Comparison of ENCODE assay signal across 13 cellular contexts in the genomic region with DNA sequence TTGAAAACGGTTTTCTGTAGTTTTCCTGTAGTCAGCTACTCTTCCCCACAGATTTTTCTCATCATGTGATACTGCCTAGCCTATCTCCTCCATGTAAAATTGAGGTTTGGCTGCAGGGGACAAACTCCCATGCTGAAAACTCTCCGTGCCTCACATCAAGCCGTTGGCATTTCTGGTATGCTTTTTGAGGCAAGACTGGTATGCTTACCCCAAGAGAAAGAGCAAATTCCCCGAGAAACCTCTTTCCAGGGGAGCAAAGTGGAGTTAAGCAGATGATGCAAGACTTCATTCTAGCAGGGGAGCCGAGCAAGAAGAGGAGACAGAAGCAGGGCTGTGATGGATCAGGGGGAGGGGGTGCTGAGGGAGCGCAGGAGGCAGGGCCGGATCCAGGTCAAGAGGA. TPM values are rescaled to one million over a fixed set of nuclear protein-coding genes. Genes with fewer than 3 reads are reported as not detected.
DNase-seq lines count a peak whose midpoint lies in the region; ATAC-seq, FAIRE-seq and TF ChIP-seq lines count a peak whose summit lies in the region.
"Had no signal": no experiment of that assay in that cellular context is flagged by ENCODE, and none has a peak within 500 bp of the region (broad histone marks: within the 10 kb centered on the region; RNA-seq: fewer than 3 reads in every experiment).

No MANE protein-coding gene starts in this region.

- H4K20me1 ChIP-seq in smooth muscle cell (ENCODE audit: low read depth) = no peaks in the 10 kb centered on the region

- no peaks in the 10 kb centered on the region for H3K4me1 ChIP-seq in smooth muscle cell (ENCODE audit: low read depth)
- H3K4me1 ChIP-seq: foreskin keratinocyte had no signal

- H3K27ac Mint-ChIP-seq in activated CD4-positive, alpha-beta T cell treated with anti-CD3 and anti-CD28 coated beads, Interleukin-2, amount 10 ng/mL, durations not matched to agents 7 days and 5 days = peak overlapping the region; percentile 69
- H3K27ac Mint-ChIP-seq in activated CD4-positive, alpha-beta T cell treated with anti-CD3 and anti-CD28 coated beads, Interleukin-2, amount 10 ng/mL, durations not matched to agents 24 days and 14 days = no peak overlapping the region

- H3K4me3 ChIP-seq in smooth muscle cell = no peak overlapping the region

- H3K4me1 Mint-ChIP-seq in activated CD4-positive, alpha-beta T cell treated with anti-CD3 and anti-CD28 coated beads, Interleukin-2, amount 10 ng/mL, durations not matched to agents 7 days and 5 days = peaks cover 28% of the 10 kb centered on the region
- peaks cover 14% of the 10 kb centered on the region for H3K4me1 Mint-ChIP-seq in activated CD4-positive, alpha-beta T cell treated with anti-CD3 and anti-CD28 coated beads, Interleukin-2, amount 10 ng/mL, durations not matched to agents 24 days and 14 days

- peaks cover 12% of the 10 kb centered on the region for H3K27me3 ChIP-seq in smooth muscle cell (ENCODE audit: low read depth)

- no peaks in the 10 kb centered on the region for H3K9me3 Mint-ChIP-seq in activated CD4-positive, alpha-beta T cell treated with anti-CD3 and anti-CD28 coated beads, Interleukin-2, amount 10 ng/mL, durations not matched to agents 7 days and 5 days
- no peaks in the 10 kb centered on the region for H3K9me3 Mint-ChIP-seq in activated CD4-positive, alpha-beta T cell treated with anti-CD3 and anti-CD28 coated beads, Interleukin-2, amount 10 ng/mL, durations not matched to agents 24 days and 14 days

- H3K36me3 Mint-ChIP-seq in activated CD4-positive, alpha-beta T cell treated with anti-CD3 and anti-CD28 coated beads, Interleukin-2, amount 10 ng/mL, durations not matched to agents 7 days and 5 days (ENCODE audit: low read depth) = no peaks in the 10 kb centered on the region
- no peaks in the 10 kb centered on the region for H3K36me3 Mint-ChIP-seq in activated CD4-positive, alpha-beta T cell treated with anti-CD3 and anti-CD28 coated beads, Interleukin-2, amount 10 ng/mL, durations not matched to agents 24 days and 14 days (ENCODE audit: low read depth)

- WGBS in smooth muscle cell (ENCODE audit: low lambda C conversion rate) = 52% methylated on average over 7 of the region's 7 CpGs

- FAIRE-seq in RCC 7860 (lab: Jason Lieb, UNC) = peak; percentile 75

- H3K9ac ChIP-seq in smooth muscle cell (ENCODE audit: low read depth) = no peak overlapping the region

- H3K9me3 ChIP-seq in smooth muscle cell (replicated peaks; ENCODE audit: low read depth) = no peaks in the 10 kb centered on the region

- H3K4me3 Mint-ChIP-seq in activated CD4-positive, alpha-beta T cell treated with anti-CD3 and anti-CD28 coated beads, Interleukin-2, amount 10 ng/mL, durations not matched to agents 7 days and 5 days = no peak overlapping the region
- H3K4me3 Mint-ChIP-seq in activated CD4-positive, alpha-beta T cell treated with anti-CD3 and anti-CD28 coated beads, Interleukin-2, amount 10 ng/mL, durations not matched to agents 24 days and 14 days = no peak overlapping the region

- H3K4me2 ChIP-seq in smooth muscle cell = no peak overlapping the region

- intact Hi-C loops in activated CD4-positive, alpha-beta T cell treated with anti-CD3 and anti-CD28 coated beads, Interleukin-2, amount 10 ng/mL, durations not matched to agents 24 days and 14 days (cut with micrococcal nuclease) = no loop called here

- no peak overlapping the region for H2AFZ ChIP-seq in smooth muscle cell (ENCODE audit: low read depth)

- H3F3A ChIP-seq in smooth muscle cell (ENCODE audit: low read depth) = no peaks in the 10 kb centered on the region

- POLR2A ChIA-PET in activated CD4-positive, alpha-beta T cell treated with anti-CD3 and anti-CD28 coated beads, Interleukin-2, amount 10 ng/mL, durations not matched to agents 7 days and 5 days (lab: Charles Lee) = no interaction called here

- no peaks in the 10 kb centered on the region for H3K79me2 ChIP-seq in smooth muscle cell (ENCODE audit: low read depth)

- H3K36me3 ChIP-seq in smooth muscle cell (ENCODE audit: low read depth) = no peaks in the 10 kb centered on the region

- CTCF ChIA-PET in activated CD4-positive, alpha-beta T cell treated with anti-CD3 and anti-CD28 coated beads, Interleukin-2, amount 10 ng/mL, durations not matched to agents 7 days and 5 days (lab: Charles Lee) = interaction anchor here (0.7 kb wide), 1 partner anchor 16 kb away, joined by 3 read pairs; no protein-coding TSS in a partner anchor

- no peaks in the 10 kb centered on the region for H3K27me3 Mint-ChIP-seq in activated CD4-positive, alpha-beta T cell treated with anti-CD3 and anti-CD28 coated beads, Interleukin-2, amount 10 ng/mL, durations not matched to agents 7 days and 5 days
- no peaks in the 10 kb centered on the region for H3K27me3 Mint-ChIP-seq in activated CD4-positive, alpha-beta T cell treated with anti-CD3 and anti-CD28 coated beads, Interleukin-2, amount 10 ng/mL, durations not matched to agents 24 days and 14 days

- no peak for ATAC-seq in GM18502 (IDR thresholded peaks at IDR 0.05; ENCODE audit: poor library complexity, unreplicated experiment)
- ATAC-seq: foreskin keratinocyte had no signal

- TF ChIP-seq CTCF in smooth muscle cell (IDR thresholded peaks at IDR 0.05; ENCODE audit: borderline replicate concordance, insufficient read depth, poor library complexity, severe bottlenecking) = no peak

- H3K27ac ChIP-seq in smooth muscle cell (ENCODE audit: low read depth) = no peak overlapping the region
- H3K27ac ChIP-seq: 22Rv1, foreskin keratinocyte had no signal

- DNase-seq in activated CD4-positive, alpha-beta T cell treated with anti-CD3 and anti-CD28 coated beads, Interleukin-2, amount 10 ng/mL, durations not matched to agents 7 days and 5 days = no peak
- no peak for DNase-seq in activated CD4-positive, alpha-beta T cell treated with anti-CD3 and anti-CD28 coated beads, Interleukin-2, amount 10 ng/mL, durations not matched to agents 24 days and 14 days
- peak; percentile 65 for DNase-seq in RCC 7860 (ENCODE audit: low spot score)
- DNase-seq in fibroblast of peridontal ligament (ENCODE audit: extremely low read depth) = peak; percentile 86
- DNase-seq in smooth muscle cell of the brain vasculature (ENCODE audit: low read depth, low spot score) = peak; percentile 7
- no peak for DNase-seq in smooth muscle cell (lab: John Stamatoyannopoulos, UW; ENCODE audit: unreplicated experiment)
- no peak for DNase-seq in activated CD8-positive, alpha-beta memory T cell treated with anti-CD3 and anti-CD28 coated beads for 24 hours
- DNase-seq: aorta, NCI-H2029, trophoblast cell had no signal

RNA-seq across cellular contexts. Expression of a gene that starts 4.8 kb away (rescaled TPM):
- 1 to 10 TPM; 3.1 to 3.3 TPM for total RNA-seq in activated CD4-positive, alpha-beta T cell treated with anti-CD3 and anti-CD28 coated beads, Interleukin-2, amount 10 ng/mL, durations not matched to agents 7 days and 5 days
- 0.35 and 0.45 TPM in 2 replicates for total RNA-seq in activated CD4-positive, alpha-beta T cell treated with anti-CD3 and anti-CD28 coated beads, Interleukin-2, amount 10 ng/mL, durations not matched to agents 24 days and 14 days
- not detected in 2 replicates for total RNA-seq in smooth muscle cell
- 0.33 TPM in 1 of 2 replicates, not detected in the other for polyA plus RNA-seq in smooth muscle cell

RNA-seq across cellular contexts. Expression of a gene that starts 28.3 kb away (rescaled TPM):
- total RNA-seq in activated CD4-positive, alpha-beta T cell treated with anti-CD3 and anti-CD28 coated beads, Interleukin-2, amount 10 ng/mL, durations not matched to agents 7 days and 5 days = 1,000 to 10,000 TPM; 1,629 to 1,903 TPM
- total RNA-seq in activated CD4-positive, alpha-beta T cell treated with anti-CD3 and anti-CD28 coated beads, Interleukin-2, amount 10 ng/mL, durations not matched to agents 24 days and 14 days = 2,109 and 2,135 TPM in 2 replicates
- total RNA-seq in smooth muscle cell = 4,715 and 4,767 TPM in 2 replicates
- 764 and 823 TPM in 2 replicates for polyA plus RNA-seq in smooth muscle cell

Comparison
In these comparisons a context has a peak if more than half of its experiments do, and no peak if none do; other contexts are left out.
1. DNase-seq: peak in RCC 7860 (single experiment), fibroblast of peridontal ligament (single experiment) and smooth muscle cell of the brain vasculature (single experiment); none in activated CD4-positive, alpha-beta T cell treated with anti-CD3 and anti-CD28 coated beads, Interleukin-2, amount 10 ng/mL, durations not matched to agents 7 days and 5 days (single experiment), activated CD4-positive, alpha-beta T cell treated with anti-CD3 and anti-CD28 coated beads, Interleukin-2, amount 10 ng/mL, durations not matched to agents 24 days and 14 days (single experiment), smooth muscle cell (single experiment) and activated CD8-positive, alpha-beta memory T cell treated with anti-CD3 and anti-CD28 coated beads for 24 hours (single experiment).